In the genomic region with DNA sequence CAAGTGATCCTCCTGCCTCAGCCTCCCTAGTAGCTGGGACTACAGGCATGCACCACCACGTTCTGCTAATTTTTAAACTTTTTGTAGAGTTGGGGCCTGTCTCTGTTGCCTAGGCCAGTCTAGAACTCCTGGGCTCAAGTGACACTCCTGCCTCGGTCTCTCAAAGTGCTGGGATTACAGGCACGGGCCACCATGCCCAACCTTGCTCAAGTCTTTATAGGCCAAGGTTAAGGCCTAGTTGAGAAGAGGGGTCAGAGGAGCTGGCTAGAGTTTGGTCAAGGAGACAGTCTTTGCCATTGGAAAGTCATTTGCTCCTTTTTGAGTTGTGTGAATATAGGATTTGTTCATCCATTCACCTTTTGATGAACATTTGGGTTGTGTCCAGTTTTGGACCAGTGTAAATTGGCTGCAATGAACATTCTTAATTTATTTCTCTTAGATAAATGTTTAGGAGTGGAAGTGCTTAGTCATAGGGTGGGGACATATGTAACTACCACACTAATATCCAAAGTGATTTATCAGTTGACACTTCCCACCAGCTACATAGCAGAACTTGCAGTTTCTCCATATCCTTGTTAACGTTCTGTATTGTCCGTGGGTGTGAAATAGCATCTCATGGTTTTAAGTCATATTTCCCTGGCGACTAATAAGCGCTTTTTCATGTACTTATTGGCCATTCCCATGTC, we compare ENCODE assay signal across 20 cellular contexts. TPM values are rescaled to one million over a fixed set of nuclear protein-coding genes. Genes with fewer than 3 reads are reported as not detected.
A peak's percentile ranks its signal among the peaks of the same experiment; 100 is the strongest.
DNase-seq lines count a peak whose midpoint lies in the region; ATAC-seq, FAIRE-seq and TF ChIP-seq lines count a peak whose summit lies in the region.
"Had no signal": no experiment of that assay in that cellular context is flagged by ENCODE, and none has a peak within 500 bp of the region (broad histone marks: within the 10 kb centered on the region; RNA-seq: fewer than 3 reads in every experiment).

No MANE protein-coding gene starts in this region.

- in situ Hi-C loops in brain microvascular endothelial cell (cut with HindIII; ENCODE audit: low pct_ligation_motif_present, low sequenced_read_pairs) = no loop called here

- H3K4me1 Mint-ChIP-seq in activated CD4-positive, alpha-beta T cell treated with anti-CD3 and anti-CD28 coated beads, Interleukin-2, amount 10 ng/mL, durations not matched to agents 7 days and 5 days = peaks cover 39% of the 10 kb centered on the region

- no peak for TF ChIP-seq CTCF in brain microvascular endothelial cell (IDR thresholded peaks at IDR 0.05; ENCODE audit: low read depth, low read length, missing control alignments)
- TF ChIP-seq CTCF in Peyer's patch (IDR thresholded peaks at IDR 0.05) = no peak

- ATAC-seq in GM18858 (IDR thresholded peaks at IDR 0.05; ENCODE audit: unreplicated experiment) = no peak
- ATAC-seq: activated CD8-positive, alpha-beta memory T cell treated with anti-CD3 and anti-CD28 coated beads, Interleukin-2, amount 10 ng/mL, durations not matched to agents 7 days and 5 days; pancreas had no signal

- H3K9me3 ChIP-seq in small intestine (ENCODE audit: control insufficient read depth, low read depth) (no peaks in the 10 kb centered on the region), Peyer's patch (no peaks in the 10 kb centered on the region)
- H3K9me3 ChIP-seq: pancreas, tibial artery had no signal

- H3K36me3 ChIP-seq in brain microvascular endothelial cell (replicated peaks) = no peaks in the 10 kb centered on the region
- no peaks in the 10 kb centered on the region for H3K36me3 ChIP-seq in small intestine (ENCODE audit: control insufficient read depth in 2 of 2, insufficient read depth in 2 of 2, low read length in 2 of 2)
- H3K36me3 ChIP-seq in Peyer's patch = no peaks in the 10 kb centered on the region
- H3K36me3 ChIP-seq: pancreas, tibial artery had no signal

- H3K4me3 Mint-ChIP-seq in activated CD4-positive, alpha-beta T cell treated with anti-CD3 and anti-CD28 coated beads, Interleukin-2, amount 10 ng/mL, durations not matched to agents 7 days and 5 days = no peak overlapping the region
- H3K4me3 Mint-ChIP-seq: activated CD8-positive, alpha-beta memory T cell treated with anti-CD3 and anti-CD28 coated beads, Interleukin-2, amount 10 ng/mL, durations not matched to agents 7 days and 5 days; immature natural killer cell had no signal

- H3K4me3 ChIP-seq in brain microvascular endothelial cell (ENCODE audit: low read depth, low read length) = no peak overlapping the region
- H3K4me3 ChIP-seq in small intestine (ENCODE audit: low read depth in 1 of 2, low read length in 2 of 2) = no peak overlapping the region
- H3K4me3 ChIP-seq in Peyer's patch = no peak overlapping the region
- H3K4me3 ChIP-seq: pancreas, tibial artery had no signal

- POLR2A ChIA-PET in activated CD4-positive, alpha-beta T cell treated with anti-CD3 and anti-CD28 coated beads, Interleukin-2, amount 10 ng/mL, durations not matched to agents 7 days and 5 days (lab: Charles Lee) = no interaction called here

- 78 to 86% (median 81%) methylated on average over 7 of the region's 7 CpGs for WGBS in small intestine, 3 donors

- H3K9me3 Mint-ChIP-seq in activated CD4-positive, alpha-beta T cell treated with anti-CD3 and anti-CD28 coated beads, Interleukin-2, amount 10 ng/mL, durations not matched to agents 7 days and 5 days = no peaks in the 10 kb centered on the region
- H3K9me3 Mint-ChIP-seq: immature natural killer cell had no signal

- H3K27me3 Mint-ChIP-seq in activated CD4-positive, alpha-beta T cell treated with anti-CD3 and anti-CD28 coated beads, Interleukin-2, amount 10 ng/mL, durations not matched to agents 7 days and 5 days = no peaks in the 10 kb centered on the region
- H3K27me3 Mint-ChIP-seq: activated CD8-positive, alpha-beta memory T cell treated with anti-CD3 and anti-CD28 coated beads, Interleukin-2, amount 10 ng/mL, durations not matched to agents 7 days and 5 days had no signal

- no peak for TF ChIP-seq POLR2A in Peyer's patch (IDR thresholded peaks at IDR 0.05)

- H3K4me1 ChIP-seq in small intestine (ENCODE audit: control insufficient read depth in 2 of 2, insufficient read depth in 1 of 2, low read depth in 1 of 2, low read length in 1 of 2) (peaks cover 0 to 3% of the 10 kb centered on the region in 2 donors), Peyer's patch (peaks cover 0 to 9% (median 2%) of the 10 kb centered on the region in 4 donors)

- no peak for FAIRE-seq in small intestine (lab: Jason Lieb, UNC)
- FAIRE-seq: colon, H54, pancreas, TTC549 had no signal

- CTCF ChIA-PET in activated CD4-positive, alpha-beta T cell treated with anti-CD3 and anti-CD28 coated beads, Interleukin-2, amount 10 ng/mL, durations not matched to agents 7 days and 5 days (lab: Charles Lee) = no interaction called here

- H3K27ac ChIP-seq in brain microvascular endothelial cell = peak overlapping the region; percentile 40
- no peak overlapping the region for H3K27ac ChIP-seq in small intestine (ENCODE audit: low read depth in 1 of 2, low read length in 1 of 2)
- no peak overlapping the region for H3K27ac ChIP-seq in Peyer's patch
- H3K27ac ChIP-seq: pancreas, tibial artery had no signal

- peaks cover 2% of the 10 kb centered on the region for H3K36me3 Mint-ChIP-seq in activated CD4-positive, alpha-beta T cell treated with anti-CD3 and anti-CD28 coated beads, Interleukin-2, amount 10 ng/mL, durations not matched to agents 7 days and 5 days (ENCODE audit: low read depth)
- H3K36me3 Mint-ChIP-seq: activated CD8-positive, alpha-beta memory T cell treated with anti-CD3 and anti-CD28 coated beads, Interleukin-2, amount 10 ng/mL, durations not matched to agents 7 days and 5 days; immature natural killer cell had no signal

- peak overlapping the region; percentile 62 for H3K27ac Mint-ChIP-seq in activated CD4-positive, alpha-beta T cell treated with anti-CD3 and anti-CD28 coated beads, Interleukin-2, amount 10 ng/mL, durations not matched to agents 7 days and 5 days
- H3K27ac Mint-ChIP-seq: activated CD8-positive, alpha-beta memory T cell treated with anti-CD3 and anti-CD28 coated beads, Interleukin-2, amount 10 ng/mL, durations not matched to agents 7 days and 5 days had no signal

- no peak for DNase-seq in activated CD4-positive, alpha-beta T cell treated with anti-CD3 and anti-CD28 coated beads, Interleukin-2, amount 10 ng/mL, durations not matched to agents 7 days and 5 days
- DNase-seq in activated CD4-positive, alpha-beta T cell treated with anti-CD3 and anti-CD28 coated beads for 1 hour = no peak
- DNase-seq in NCI-H460 (ENCODE audit: extremely low read depth, low read depth) = peak; percentile 50
- peak; percentile 44 for DNase-seq in brain microvascular endothelial cell
- DNase-seq in small intestine = peak; percentile 20
- DNase-seq in Peyer's patch = no peak
- no peak for DNase-seq in SK-N-DZ (ENCODE audit: low spot score)
- DNase-seq: 8988T; activated CD8-positive, alpha-beta memory T cell treated with anti-CD3 and anti-CD28 coated beads, Interleukin-2, amount 10 ng/mL, durations not matched to agents 7 days and 5 days; immature natural killer cell; NCI-H1105; NCI-H446 treated with DMSO at 0.1 percent for 48 hours; SIG-M5; stimulated activated CD4-positive, alpha-beta T cell treated with anti-CD3 and anti-CD28 coated beads, Interleukin-15, amount 100 ng/mL, for 24 hours; tibial artery had no signal

- no peaks in the 10 kb centered on the region for H3K27me3 ChIP-seq in brain microvascular endothelial cell (replicated peaks)
- no peaks in the 10 kb centered on the region for H3K27me3 ChIP-seq in small intestine (ENCODE audit: control insufficient read depth in 2 of 2, insufficient read depth in 2 of 2, low read length in 2 of 2)
- no peaks in the 10 kb centered on the region for H3K27me3 ChIP-seq in Peyer's patch
- H3K27me3 ChIP-seq: pancreas, tibial artery had no signal

RNA-seq across cellular contexts. Expression of gene ARHGAP17, which starts 30.7 kb away (rescaled TPM):
- total RNA-seq in activated CD4-positive, alpha-beta T cell treated with anti-CD3 and anti-CD28 coated beads, Interleukin-2, amount 10 ng/mL, durations not matched to agents 7 days and 5 days = 10 to 100 TPM; 72.4 to 73.2 TPM
- total RNA-seq in NCI-H460 (2014; rRNA removed; shearing (Covaris generic)) = 13.1 and 14.6 TPM in 2 replicates
- polyA plus RNA-seq in NCI-H460 (2014; cell fraction: nucleus; rRNA removed) = 15.7 and 30.7 TPM in 2 replicates
- polyA plus RNA-seq in small intestine = 10 to 100 TPM; 37.9 to 76.7 (median 55.1) TPM
- 100 to 1,000 TPM in 3 of 4 donors, 10 to 100 TPM in 1; 75.9 to 181 (median 136) TPM for total RNA-seq in Peyer's patch
- 21.4 and 32.6 TPM in 2 replicates for polyA plus RNA-seq in SK-N-DZ (2014; cell fraction: cytosol; rRNA removed)
- polyA plus RNA-seq in SK-N-DZ (2014; cell fraction: nucleus; rRNA removed) = 31.4 and 47.1 TPM in 2 replicates

Comparison
In these comparisons a context has a peak if more than half of its experiments do, and no peak if none do; other contexts are left out.
1. DNase-seq: peak in NCI-H460 (single experiment), brain microvascular endothelial cell (single experiment) and small intestine (single experiment); none in activated CD4-positive, alpha-beta T cell treated with anti-CD3 and anti-CD28 coated beads, Interleukin-2, amount 10 ng/mL, durations not matched to agents 7 days and 5 days (single experiment), activated CD4-positive, alpha-beta T cell treated with anti-CD3 and anti-CD28 coated beads for 1 hour (single experiment), Peyer's patch (0 of 3) and SK-N-DZ (single experiment).